28 cellular contexts compared by ENCODE assay signal in genomic region chr5:124397290-124397689, GRCh38.
"Had no signal": no experiment of that assay in that cellular context is flagged by ENCODE, and none has a peak within 500 bp of the region (broad histone marks: within the 10 kb centered on the region; RNA-seq: fewer than 3 reads in every experiment).

No MANE protein-coding gene starts in this region.

- H3K4me1 Mint-ChIP-seq: activated CD4-positive, alpha-beta T cell treated with anti-CD3 and anti-CD28 coated beads, Interleukin-2, amount 10 ng/mL, durations not matched to agents 7 days and 5 days; activated naive CD4-positive, alpha-beta T cell treated with anti-CD3 and anti-CD28 coated beads, Interleukin-2, amount 50 U/mL, for 24 hours had no signal

- H3K27me3 ChIP-seq: ascending aorta, brain microvascular endothelial cell, esophagus muscularis mucosa, gastrocnemius medialis, stomach, testis, uterus had no signal

- H3K4me2 ChIP-seq: smooth muscle cell had no signal

- H3K9me3 ChIP-seq: ascending aorta, esophagus muscularis mucosa, gastrocnemius medialis, left ventricle myocardium inferior, stomach, testis, uterus had no signal

- H3K36me3 ChIP-seq: ascending aorta, brain microvascular endothelial cell, esophagus muscularis mucosa, gastrocnemius medialis, left ventricle myocardium inferior, stomach, uterus, WERI-Rb-1 had no signal

- H3K4me1 ChIP-seq: ascending aorta, testis, uterus had no signal

- H3K4me3 Mint-ChIP-seq: activated CD4-positive, alpha-beta T cell treated with anti-CD3 and anti-CD28 coated beads, Interleukin-2, amount 10 ng/mL, durations not matched to agents 7 days and 5 days; activated CD8-positive, alpha-beta T cell treated with anti-CD3 and anti-CD28 coated beads, Interleukin-2, amount 10 ng/mL, durations not matched to agents 7 days and 5 days; activated naive CD4-positive, alpha-beta T cell treated with anti-CD3 and anti-CD28 coated beads, Interleukin-2, amount 50 U/mL, for 24 hours; effector memory CD8-positive, alpha-beta T cell; nephron progenitor cell; stimulated activated memory B cell treated with anti-CD40 and anti-IgM and Interleukin-4, amounts not matched to agents 10 μg/mL and 1 μg/mL and 100 μg/mL, for 72 hours; T-helper 2 cell treated with Interferon-gamma antibody and Interleukin-4, amounts not matched to agents 5 μg/mL and 100 μg/mL, for 36 hours had no signal

- H3K9me3 Mint-ChIP-seq: activated CD4-positive, alpha-beta T cell treated with anti-CD3 and anti-CD28 coated beads, Interleukin-2, amount 10 ng/mL, durations not matched to agents 7 days and 5 days; activated naive CD4-positive, alpha-beta T cell treated with anti-CD3 and anti-CD28 coated beads, Interleukin-2, amount 50 U/mL, for 24 hours; nephron progenitor cell; stimulated activated memory B cell treated with anti-CD40 and anti-IgM and Interleukin-4, amounts not matched to agents 10 μg/mL and 1 μg/mL and 100 μg/mL, for 72 hours; T-helper 2 cell treated with Interferon-gamma antibody and Interleukin-4, amounts not matched to agents 5 μg/mL and 100 μg/mL, for 36 hours had no signal

- H3K36me3 Mint-ChIP-seq: activated naive CD4-positive, alpha-beta T cell treated with anti-CD3 and anti-CD28 coated beads, Interleukin-2, amount 50 U/mL, for 24 hours; stimulated activated memory B cell treated with anti-CD40 and anti-IgM and Interleukin-4, amounts not matched to agents 10 μg/mL and 1 μg/mL and 100 μg/mL, for 72 hours had no signal

- H3K27ac ChIP-seq: ascending aorta, brain microvascular endothelial cell, esophagus muscularis mucosa, gastrocnemius medialis, left ventricle myocardium inferior, stomach, testis, uterus, WERI-Rb-1 had no signal

- H3K4me3 ChIP-seq: ascending aorta, esophagus muscularis mucosa, gastrocnemius medialis, left ventricle myocardium inferior, smooth muscle cell, stomach, testis, uterus had no signal

- DNase-seq: activated CD4-positive, alpha-beta T cell treated with anti-CD3 and anti-CD28 coated beads, Interleukin-2, amount 10 ng/mL, durations not matched to agents 7 days and 5 days; activated CD4-positive, CD25-positive, alpha-beta regulatory T cell treated with anti-CD3 and anti-CD28 coated beads, Interleukin-2, amount 50 U/mL, for 72 hours; activated CD8-positive, alpha-beta T cell treated with anti-CD3 and anti-CD28 coated beads, Interleukin-2, amount 10 ng/mL, durations not matched to agents 7 days and 5 days; activated gamma-delta T cell treated with Interleukin-2 at 50 U/mL for 16 hours; brain microvascular endothelial cell; central memory CD4-positive, alpha-beta T cell; effector memory CD8-positive, alpha-beta T cell; gastrocnemius medialis; hippocampal formation; kidney glomerular epithelial cell; left ventricle myocardium inferior; mammary epithelial cell; nephron progenitor cell; nucleus accumbens; posterior cingulate gyrus; stimulated activated CD4-positive, alpha-beta T cell treated with anti-CD3 and anti-CD28 coated beads, Interleukin-15, amount 100 ng/mL, for 24 hours; stomach; testis; trophoblast cell; uterus; WERI-Rb-1 had no signal

- H3K27me3 Mint-ChIP-seq: activated CD4-positive, alpha-beta T cell treated with anti-CD3 and anti-CD28 coated beads, Interleukin-2, amount 10 ng/mL, durations not matched to agents 7 days and 5 days; activated naive CD4-positive, alpha-beta T cell treated with anti-CD3 and anti-CD28 coated beads, Interleukin-2, amount 50 U/mL, for 24 hours; effector memory CD8-positive, alpha-beta T cell; stimulated activated memory B cell treated with anti-CD40 and anti-IgM and Interleukin-4, amounts not matched to agents 10 μg/mL and 1 μg/mL and 100 μg/mL, for 72 hours had no signal

- ATAC-seq: activated CD8-positive, alpha-beta T cell treated with anti-CD3 and anti-CD28 coated beads, Interleukin-2, amount 10 ng/mL, durations not matched to agents 7 days and 5 days; effector memory CD8-positive, alpha-beta T cell; gastrocnemius medialis; sciatic nerve; stimulated activated memory B cell treated with anti-CD40 and anti-IgM and Interleukin-4, amounts not matched to agents 10 μg/mL and 1 μg/mL and 100 μg/mL, for 72 hours had no signal

- H3K27ac Mint-ChIP-seq: activated CD4-positive, alpha-beta T cell treated with anti-CD3 and anti-CD28 coated beads, Interleukin-2, amount 10 ng/mL, durations not matched to agents 7 days and 5 days; activated CD8-positive, alpha-beta T cell treated with anti-CD3 and anti-CD28 coated beads, Interleukin-2, amount 10 ng/mL, durations not matched to agents 7 days and 5 days; activated naive CD4-positive, alpha-beta T cell treated with anti-CD3 and anti-CD28 coated beads, Interleukin-2, amount 50 U/mL, for 24 hours; effector memory CD8-positive, alpha-beta T cell; nephron progenitor cell; stimulated activated memory B cell treated with anti-CD40 and anti-IgM and Interleukin-4, amounts not matched to agents 10 μg/mL and 1 μg/mL and 100 μg/mL, for 72 hours; T-helper 2 cell treated with Interferon-gamma antibody and Interleukin-4, amounts not matched to agents 5 μg/mL and 100 μg/mL, for 36 hours had no signal
